13 cellular contexts compared by ENCODE assay signal in the genomic region with DNA sequence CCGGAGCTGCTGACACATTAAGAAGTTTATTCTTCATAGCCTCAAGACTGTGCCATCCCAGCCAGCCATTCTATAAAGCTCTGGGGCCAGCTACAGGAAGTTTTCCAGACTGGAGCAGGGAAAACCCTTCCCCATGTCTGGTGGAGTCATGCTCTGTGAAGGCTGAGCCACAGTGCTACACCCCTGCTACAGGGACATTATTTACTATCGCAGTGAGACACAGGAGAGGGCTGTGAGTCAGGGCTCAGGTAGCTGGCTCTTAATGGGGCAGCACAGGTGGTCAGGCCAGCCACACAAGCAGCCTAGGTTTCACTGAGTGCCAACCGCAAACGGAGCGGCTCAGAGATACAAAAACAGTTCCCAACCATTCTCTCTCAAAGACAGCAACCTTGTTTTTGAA. TPM values are rescaled to one million over a fixed set of nuclear protein-coding genes. Genes with fewer than 3 reads are reported as not detected.
DNase-seq lines count a peak whose midpoint lies in the region; ATAC-seq and TF ChIP-seq lines count a peak whose summit lies in the region.
"Had no signal": no experiment of that assay in that cellular context is flagged by ENCODE, and none has a peak within 500 bp of the region (broad histone marks: within the 10 kb centered on the region; RNA-seq: fewer than 3 reads in every experiment).

No MANE protein-coding gene starts in this region.

- no peak overlapping the region for H3K4me3 ChIP-seq in HUES48 (ENCODE audit: low read depth, low read length)
- no peak overlapping the region for H3K4me3 ChIP-seq in mesendoderm (ENCODE audit: low read length)
- H3K4me3 ChIP-seq in coronary artery, result no peak overlapping the region
- H3K4me3 ChIP-seq: gastroesophageal sphincter, Peyer's patch had no signal

- DNase-seq in AG08396 (ENCODE audit: low spot score) (peak; percentile 70), cerebellum (ENCODE audit: low spot score) (peak; percentile 60), mesendoderm (peak; percentile 88), coronary artery (ENCODE audit: low spot score) (no peak)
- DNase-seq in natural killer cell treated with Interleukin-12 subunit alpha and Interleukin-12 subunit beta and Interleukin-15 and Interleukin-18, amount 100 ng/mL, for 72 hours (ENCODE audit: low spot score), result no peak
- DNase-seq: CD8-positive, alpha-beta memory T cell; NCI-H1417; Peyer's patch; stimulated activated naive CD8-positive, alpha-beta T cell treated with anti-CD3 and anti-CD28 coated beads, Interleukin-15, amount 100 ng/mL, for 72 hours had no signal

- no peak overlapping the region for H3K23ac ChIP-seq in mesendoderm (ENCODE audit: low read length)

- no peak overlapping the region for H3K18ac ChIP-seq in mesendoderm (ENCODE audit: low read length)

- H3K36me3 Mint-ChIP-seq in stimulated activated memory B cell treated with anti-CD40 and anti-IgM and Interleukin-4, amounts not matched to agents 10 μg/mL and 1 μg/mL and 100 μg/mL, for 72 hours, result peaks cover 52% of the 10 kb centered on the region
- peaks cover 16% of the 10 kb centered on the region for H3K36me3 Mint-ChIP-seq in natural killer cell treated with Interleukin-12 subunit alpha and Interleukin-12 subunit beta and Interleukin-15 and Interleukin-18, amount 100 ng/mL, for 72 hours

- no peak overlapping the region for H2BK15ac ChIP-seq in mesendoderm (replicated peaks; ENCODE audit: low read depth)

- no peaks in the 10 kb centered on the region for H3K79me1 ChIP-seq in mesendoderm (ENCODE audit: low read length)

- no peak overlapping the region for H2AK5ac ChIP-seq in mesendoderm (ENCODE audit: low read length)

- no peak overlapping the region for H4K5ac ChIP-seq in mesendoderm (ENCODE audit: low read length)

- no peak overlapping the region for H2BK5ac ChIP-seq in mesendoderm (ENCODE audit: low read length)

- H3K27me3 ChIP-seq in HUES48 (ENCODE audit: control insufficient read depth, insufficient read depth, low read length), result no peaks in the 10 kb centered on the region
- H3K27me3 ChIP-seq in mesendoderm (ENCODE audit: insufficient read depth, low read length, poor library complexity), result no peaks in the 10 kb centered on the region
- H3K27me3 ChIP-seq: gastroesophageal sphincter, Peyer's patch had no signal

- H3K36me3 ChIP-seq in HUES48 (ENCODE audit: control insufficient read depth, insufficient read depth, low read length) (peaks cover 97% of the 10 kb centered on the region), mesendoderm (ENCODE audit: control insufficient read depth, insufficient read depth, low read length) (peaks cover 9% of the 10 kb centered on the region)

- H3K4me1 ChIP-seq in HUES48 (ENCODE audit: control insufficient read depth, insufficient read depth, low read length) (no peaks in the 10 kb centered on the region), mesendoderm (ENCODE audit: control insufficient read depth, low read depth, low read length) (no peaks in the 10 kb centered on the region)
- H3K4me1 ChIP-seq: gastroesophageal sphincter, Peyer's patch had no signal

- no peaks in the 10 kb centered on the region for H3K9me3 Mint-ChIP-seq in stimulated activated memory B cell treated with anti-CD40 and anti-IgM and Interleukin-4, amounts not matched to agents 10 μg/mL and 1 μg/mL and 100 μg/mL, for 72 hours
- H3K9me3 Mint-ChIP-seq in natural killer cell treated with Interleukin-12 subunit alpha and Interleukin-12 subunit beta and Interleukin-15 and Interleukin-18, amount 100 ng/mL, for 72 hours, result no peaks in the 10 kb centered on the region
- H3K9me3 Mint-ChIP-seq: CD8-positive, alpha-beta memory T cell; stimulated activated naive CD8-positive, alpha-beta T cell treated with anti-CD3 and anti-CD28 coated beads, Interleukin-15, amount 100 ng/mL, for 72 hours had no signal

- no peak overlapping the region for H3K4ac ChIP-seq in mesendoderm (ENCODE audit: low read depth, low read length)

- no peak overlapping the region for H3K27ac Mint-ChIP-seq in stimulated activated memory B cell treated with anti-CD40 and anti-IgM and Interleukin-4, amounts not matched to agents 10 μg/mL and 1 μg/mL and 100 μg/mL, for 72 hours
- H3K27ac Mint-ChIP-seq in natural killer cell treated with Interleukin-12 subunit alpha and Interleukin-12 subunit beta and Interleukin-15 and Interleukin-18, amount 100 ng/mL, for 72 hours, result no peak overlapping the region
- H3K27ac Mint-ChIP-seq: stimulated activated naive CD8-positive, alpha-beta T cell treated with anti-CD3 and anti-CD28 coated beads, Interleukin-15, amount 100 ng/mL, for 72 hours had no signal

- no peaks in the 10 kb centered on the region for H3K27me3 Mint-ChIP-seq in stimulated activated memory B cell treated with anti-CD40 and anti-IgM and Interleukin-4, amounts not matched to agents 10 μg/mL and 1 μg/mL and 100 μg/mL, for 72 hours
- no peaks in the 10 kb centered on the region for H3K27me3 Mint-ChIP-seq in natural killer cell treated with Interleukin-12 subunit alpha and Interleukin-12 subunit beta and Interleukin-15 and Interleukin-18, amount 100 ng/mL, for 72 hours
- H3K27me3 Mint-ChIP-seq: CD8-positive, alpha-beta memory T cell; stimulated activated naive CD8-positive, alpha-beta T cell treated with anti-CD3 and anti-CD28 coated beads, Interleukin-15, amount 100 ng/mL, for 72 hours had no signal

- H2BK120ac ChIP-seq in mesendoderm (ENCODE audit: low read depth, low read length), result no peak overlapping the region

- H3K9me3 ChIP-seq in HUES48 (ENCODE audit: control insufficient read depth, insufficient read depth, low read length), result no peaks in the 10 kb centered on the region
- H3K9me3 ChIP-seq: gastroesophageal sphincter, Peyer's patch had no signal

- H3K27ac ChIP-seq in HUES48 (ENCODE audit: low read depth, low read length) (peak overlapping the region; percentile 74), mesendoderm (ENCODE audit: low read depth, low read length) (peak overlapping the region; percentile 29), coronary artery (no peak overlapping the region)
- H3K27ac ChIP-seq: gastroesophageal sphincter, Peyer's patch had no signal

- ATAC-seq in stimulated activated memory B cell treated with anti-CD40 and anti-IgM and Interleukin-4, amounts not matched to agents 10 μg/mL and 1 μg/mL and 100 μg/mL, for 72 hours, result no peak
- ATAC-seq in natural killer cell treated with Interleukin-12 subunit alpha and Interleukin-12 subunit beta and Interleukin-15 and Interleukin-18, amount 100 ng/mL, for 72 hours, result no peak
- no peak for ATAC-seq in HG03025 (IDR thresholded peaks at IDR 0.05; ENCODE audit: low FRiP score, unreplicated experiment)
- ATAC-seq: gastroesophageal sphincter; stimulated activated naive CD8-positive, alpha-beta T cell treated with anti-CD3 and anti-CD28 coated beads, Interleukin-15, amount 100 ng/mL, for 72 hours had no signal

- H3K79me2 ChIP-seq in mesendoderm (ENCODE audit: control insufficient read depth, insufficient read depth, low read length), result no peaks in the 10 kb centered on the region

- no CpG with 5 or more reads among the region's 5 CpGs for WGBS in mesendoderm (ENCODE audit: extremely low coverage, insufficient coverage, low lambda C conversion rate)

- H3K9ac ChIP-seq in HUES48 (ENCODE audit: low read depth, low read length) (no peak overlapping the region), mesendoderm (ENCODE audit: low read length) (no peak overlapping the region)

- TF ChIP-seq CTCF in coronary artery (IDR thresholded peaks at IDR 0.05), result no peak

- H3K4me3 Mint-ChIP-seq in stimulated activated memory B cell treated with anti-CD40 and anti-IgM and Interleukin-4, amounts not matched to agents 10 μg/mL and 1 μg/mL and 100 μg/mL, for 72 hours, result no peak overlapping the region
- H3K4me3 Mint-ChIP-seq in natural killer cell treated with Interleukin-12 subunit alpha and Interleukin-12 subunit beta and Interleukin-15 and Interleukin-18, amount 100 ng/mL, for 72 hours, result no peak overlapping the region
- H3K4me3 Mint-ChIP-seq: CD8-positive, alpha-beta memory T cell; stimulated activated naive CD8-positive, alpha-beta T cell treated with anti-CD3 and anti-CD28 coated beads, Interleukin-15, amount 100 ng/mL, for 72 hours had no signal

- H3K4me2 ChIP-seq in mesendoderm (ENCODE audit: low read length), result no peak overlapping the region

- no peak overlapping the region for H4K8ac ChIP-seq in mesendoderm (ENCODE audit: low read depth, low read length)

- H3K56ac ChIP-seq in mesendoderm (ENCODE audit: low read length), result peak overlapping the region; percentile 15

- H3K4me1 Mint-ChIP-seq in stimulated activated memory B cell treated with anti-CD40 and anti-IgM and Interleukin-4, amounts not matched to agents 10 μg/mL and 1 μg/mL and 100 μg/mL, for 72 hours, result peaks cover under 1% of the 10 kb centered on the region
- H3K4me1 Mint-ChIP-seq in natural killer cell treated with Interleukin-12 subunit alpha and Interleukin-12 subunit beta and Interleukin-15 and Interleukin-18, amount 100 ng/mL, for 72 hours (ENCODE audit: low read depth in 2 of 2), result peaks cover 9 to 15% of the 10 kb centered on the region in 2 donors

RNA-seq across cellular contexts. Expression of a gene that starts 12.1 kb away (rescaled TPM):
- 37.7 TPM for total RNA-seq in cerebellum
- 20.0 TPM for polyA plus RNA-seq in mesendoderm (2013, experiment 1 of 2)
- polyA plus RNA-seq in mesendoderm (2013, experiment 2 of 2), result 19.1 TPM
- total RNA-seq in natural killer cell treated with Interleukin-12 subunit alpha and Interleukin-12 subunit beta and Interleukin-15 and Interleukin-18, amount 100 ng/mL, for 72 hours, result 10 to 100 TPM; 31.0 to 40.1 TPM

RNA-seq across cellular contexts. Expression of a gene that starts 12.2 kb away (rescaled TPM):
- total RNA-seq in cerebellum, result 14.7 TPM
- polyA plus RNA-seq in mesendoderm (2013, experiment 1 of 2), result 17.7 TPM
- 18.1 TPM for polyA plus RNA-seq in mesendoderm (2013, experiment 2 of 2)
- total RNA-seq in natural killer cell treated with Interleukin-12 subunit alpha and Interleukin-12 subunit beta and Interleukin-15 and Interleukin-18, amount 100 ng/mL, for 72 hours, result 10 to 100 TPM; 28.6 to 31.8 TPM

RNA-seq across cellular contexts. Expression of a gene that starts 40.8 kb away (rescaled TPM):
- total RNA-seq in cerebellum, result 22.8 TPM
- polyA plus RNA-seq in mesendoderm (2013, experiment 1 of 2), result 17.8 TPM
- polyA plus RNA-seq in mesendoderm (2013, experiment 2 of 2), result 17.8 TPM
- 10 to 100 TPM; 56.5 to 57.7 TPM for total RNA-seq in natural killer cell treated with Interleukin-12 subunit alpha and Interleukin-12 subunit beta and Interleukin-15 and Interleukin-18, amount 100 ng/mL, for 72 hours

RNA-seq across cellular contexts. Expression of a gene that starts 42.5 kb away (rescaled TPM):
- 6.7 TPM for total RNA-seq in cerebellum
- polyA plus RNA-seq in mesendoderm (2013, experiment 1 of 2), result 6.7 TPM
- polyA plus RNA-seq in mesendoderm (2013, experiment 2 of 2), result 6.5 TPM
- 10 to 100 TPM in 1 of 2 donors, 1 to 10 TPM in 1; 8.5 to 13.6 TPM for total RNA-seq in natural killer cell treated with Interleukin-12 subunit alpha and Interleukin-12 subunit beta and Interleukin-15 and Interleukin-18, amount 100 ng/mL, for 72 hours

Comparison
In these comparisons a context has a peak if more than half of its experiments do, and no peak if none do; other contexts are left out.
1. DNase-seq: peak in AG08396 (single experiment), cerebellum (single experiment) and mesendoderm (single experiment); none in coronary artery (single experiment) and natural killer cell treated with Interleukin-12 subunit alpha and Interleukin-12 subunit beta and Interleukin-15 and Interleukin-18, amount 100 ng/mL, for 72 hours (single experiment).
2. H3K27ac ChIP-seq: peak in HUES48 (single experiment) and mesendoderm (single experiment); none in coronary artery (0 of 2).